ENCODE assay signal across 29 cellular contexts in the genomic region with DNA sequence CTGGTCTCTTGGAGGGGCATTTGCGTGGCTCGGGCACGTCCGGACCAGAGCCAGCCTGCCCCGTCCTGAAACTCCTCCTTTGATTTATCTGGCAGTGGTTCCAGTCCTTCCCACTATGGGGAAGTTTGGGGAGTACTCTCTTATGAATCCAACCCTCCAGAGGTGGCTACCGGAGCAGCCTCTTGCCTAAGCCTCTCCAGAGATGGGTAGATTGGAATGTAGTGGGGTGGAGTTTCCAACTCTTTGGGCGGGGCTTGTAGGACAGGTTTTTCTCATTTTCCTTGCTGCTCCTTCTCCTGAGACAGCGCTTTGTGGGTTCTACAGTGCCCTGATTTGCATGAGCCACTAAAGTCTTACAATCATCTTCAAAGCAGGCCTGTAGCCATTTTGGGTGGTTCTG.
A peak's percentile ranks its signal among the peaks of the same experiment; 100 is the strongest.
DNase-seq lines count a peak whose midpoint lies in the region; ATAC-seq, FAIRE-seq and TF ChIP-seq lines count a peak whose summit lies in the region.
"Had no signal": no experiment of that assay in that cellular context is flagged by ENCODE, and none has a peak within 500 bp of the region (broad histone marks: within the 10 kb centered on the region; RNA-seq: fewer than 3 reads in every experiment).

No MANE protein-coding gene starts in this region.

- FAIRE-seq in keratinocyte (lab: Jason Lieb, UNC): no peak
- FAIRE-seq: RCC 7860 had no signal

- H3K27ac ChIP-seq in colonic mucosa (peak overlapping the region; percentile 53), keratinocyte (ENCODE audit: control insufficient read depth, insufficient read depth, low read length) (no peak overlapping the region), transverse colon (peak overlapping the region; percentile 14 to 67 (median 58))
- H3K27ac ChIP-seq: body of pancreas, gastroesophageal sphincter, hepatocyte, left ventricle myocardium inferior, upper lobe of left lung had no signal

- in situ Hi-C loops in transverse colon (cut with MboI; ENCODE audit: low pct_ligation_motif_present in 1 of 4, low pct_unique_long_range_greater_than_20kb in 1 of 4, low sequenced_read_pairs in 3 of 4): loop anchor here in 1 of 4 donors (25.0 kb wide), 1 partner anchor 410 kb away; no protein-coding TSS in a partner anchor

- no peak overlapping the region for H3K4me3 ChIP-seq in colonic mucosa
- peak overlapping the region in 1 of 3 experiments; percentile 33 for H3K4me3 ChIP-seq in keratinocyte (ENCODE audit: control insufficient read depth in 2 of 3, extremely low read depth in 1 of 3, insufficient read depth in 2 of 3, low read depth in 1 of 3, low read length in 3 of 3)
- no peak overlapping the region for H3K4me3 ChIP-seq in transverse colon
- H3K4me3 ChIP-seq: body of pancreas, gastroesophageal sphincter, hepatocyte, left ventricle myocardium inferior, upper lobe of left lung had no signal

- H3K36me3 ChIP-seq in colonic mucosa (no peaks in the 10 kb centered on the region), keratinocyte (ENCODE audit: control insufficient read depth in 2 of 2, extremely low read depth in 1 of 2, insufficient read depth in 2 of 2, low read length in 2 of 2) (no peaks in the 10 kb centered on the region), transverse colon (no peaks in the 10 kb centered on the region)
- H3K36me3 ChIP-seq: gastroesophageal sphincter, left ventricle myocardium inferior, upper lobe of left lung had no signal

- no peaks in the 10 kb centered on the region for H4K20me1 ChIP-seq in keratinocyte (ENCODE audit: control insufficient read depth, extremely low read depth, insufficient read depth, low read length)

- H3K79me2 ChIP-seq in keratinocyte (ENCODE audit: control insufficient read depth, insufficient read depth, low read length): no peaks in the 10 kb centered on the region
- H3K79me2 ChIP-seq: hepatocyte had no signal

- intact Hi-C loops in colonic mucosa (cut with DNase I) (no loop called here), transverse colon (cut with DNase I; ENCODE audit: low total_unique reads) (no loop called here)

- H3K9me3 ChIP-seq in colonic mucosa: no peaks in the 10 kb centered on the region
- H3K9me3 ChIP-seq in keratinocyte (ENCODE audit: control insufficient read depth, low read depth, low read length): peaks cover 3% of the 10 kb centered on the region
- H3K9me3 ChIP-seq in transverse colon: no peaks in the 10 kb centered on the region
- H3K9me3 ChIP-seq: body of pancreas, gastroesophageal sphincter, left ventricle myocardium inferior, upper lobe of left lung had no signal

- TF ChIP-seq POLR2A in transverse colon (IDR thresholded peaks at IDR 0.05): no peak

- H3K9ac ChIP-seq in colonic mucosa (ENCODE audit: low read depth in 2 of 2, low read length in 2 of 2) (no peak overlapping the region), keratinocyte (ENCODE audit: control insufficient read depth, extremely low read depth, insufficient read depth, low read length) (no peak overlapping the region)

- H3K4me1 ChIP-seq in colonic mucosa: no peaks in the 10 kb centered on the region
- peaks cover 11% of the 10 kb centered on the region for H3K4me1 ChIP-seq in keratinocyte (ENCODE audit: control insufficient read depth, extremely low read depth, insufficient read depth, low read length)
- peaks cover 0 to 2% (median 0%) of the 10 kb centered on the region in 4 donors for H3K4me1 ChIP-seq in transverse colon
- H3K4me1 ChIP-seq: body of pancreas, gastroesophageal sphincter, left ventricle myocardium inferior, upper lobe of left lung had no signal

- no peaks in the 10 kb centered on the region for H3K27me3 ChIP-seq in colonic mucosa
- H3K27me3 ChIP-seq in keratinocyte (ENCODE audit: control insufficient read depth, extremely low read depth, insufficient read depth, low read length): no peaks in the 10 kb centered on the region
- H3K27me3 ChIP-seq in transverse colon: no peaks in the 10 kb centered on the region
- H3K27me3 ChIP-seq: body of pancreas, gastroesophageal sphincter, hepatocyte, upper lobe of left lung had no signal

- no peak for TF ChIP-seq CTCF in colonic mucosa (IDR thresholded peaks at IDR 0.05)
- no peak for TF ChIP-seq CTCF in keratinocyte (optimal IDR thresholded peaks at IDR 0.05 in 1 of 3, IDR thresholded peaks at IDR 0.05 in 1 of 3, conservative IDR thresholded peaks at IDR 0.05 in 1 of 3; ENCODE audit: extremely low read depth in 1 of 3, insufficient read depth in 2 of 3, low read length in 3 of 3)
- no peak for TF ChIP-seq CTCF in transverse colon (IDR thresholded peaks at IDR 0.05)

- H3K4me2 ChIP-seq in keratinocyte (ENCODE audit: control insufficient read depth, extremely low read depth, insufficient read depth, low read depth, low read length): peak overlapping the region; percentile 60
- H3K4me2 ChIP-seq: hepatocyte had no signal

- ATAC-seq in HG02938 (IDR thresholded peaks at IDR 0.05; ENCODE audit: unreplicated experiment): no peak
- no peak for ATAC-seq in HG03175 (IDR thresholded peaks at IDR 0.05; ENCODE audit: unreplicated experiment)
- ATAC-seq: activated naive CD8-positive, alpha-beta T cell treated with anti-CD3 and anti-CD28 coated beads, Interleukin-2, amount 50 U/mL, for 24 hours; body of pancreas; gastroesophageal sphincter; natural killer cell treated with Interleukin-12 subunit alpha and Interleukin-12 subunit beta and Interleukin-15 and Interleukin-18, amount 100 ng/mL, for 72 hours; T-helper 17 cell had no signal

- peak overlapping the region; percentile 28 for H2AFZ ChIP-seq in keratinocyte (ENCODE audit: control insufficient read depth, low read length)
- H2AFZ ChIP-seq: hepatocyte had no signal

- dilution Hi-C loops in keratinocyte (cut with MboI; ENCODE audit: extremely low pct_ligation_motif_present, low sequenced_read_pairs): no loop called here

- DNase-seq in LoVo (ENCODE audit: low spot score) (peak; percentile 4), colonic mucosa (peak; percentile 38), keratinocyte (ENCODE audit: low read depth, low spot score) (no peak), transverse colon (peak; percentile 23), OCI-M2 (lab: John Stamatoyannopoulos, UW; ENCODE audit: unreplicated experiment) (no peak)
- DNase-seq: activated gamma-delta T cell; activated naive CD8-positive, alpha-beta T cell treated with anti-CD3 and anti-CD28 coated beads, Interleukin-2, amount 50 U/mL, for 24 hours; activated T-cell treated with anti-CD3 and anti-CD28 coated beads, Interleukin-2, amount 50 U/mL, for 1 hour; body of pancreas; C1 segment of cervical spinal cord; cerebellar nuclear complex; COR-L47; erythroblast; GF-D8; GOT3; left ventricle myocardium inferior; midbrain; NCI-H1105 treated with DMSO at 0.1 percent for 48 hours; NCI-H1930; NCI-H69; stimulated activated CD4-positive, alpha-beta T cell treated with anti-CD3 and anti-CD28 coated beads, Interleukin-2, amount 100 ng/mL, for 48 hours; T-helper 17 cell; upper lobe of left lung had no signal

- no peaks in the 10 kb centered on the region for H3K9me1 ChIP-seq in keratinocyte (ENCODE audit: control insufficient read depth, extremely low read depth, insufficient read depth, low read length)

- no peak for TF ChIP-seq EP300 in transverse colon (IDR thresholded peaks at IDR 0.05; ENCODE audit: low read depth)

- WGBS in transverse colon (ENCODE audit: low coverage in 1 of 2), 2 donors: 80% methylated on average over 8 of the region's 8 CpGs; no CpG with 5 or more reads in 1 of the 2 donors

Comparison
In these comparisons a context has a peak if more than half of its experiments do, and no peak if none do; other contexts are left out.
1. DNase-seq: peak in LoVo (single experiment), colonic mucosa (single experiment) and transverse colon (single experiment); none in keratinocyte (single experiment) and OCI-M2 (single experiment).